ENCODE assay signal across 9 cellular contexts in the genomic region with DNA sequence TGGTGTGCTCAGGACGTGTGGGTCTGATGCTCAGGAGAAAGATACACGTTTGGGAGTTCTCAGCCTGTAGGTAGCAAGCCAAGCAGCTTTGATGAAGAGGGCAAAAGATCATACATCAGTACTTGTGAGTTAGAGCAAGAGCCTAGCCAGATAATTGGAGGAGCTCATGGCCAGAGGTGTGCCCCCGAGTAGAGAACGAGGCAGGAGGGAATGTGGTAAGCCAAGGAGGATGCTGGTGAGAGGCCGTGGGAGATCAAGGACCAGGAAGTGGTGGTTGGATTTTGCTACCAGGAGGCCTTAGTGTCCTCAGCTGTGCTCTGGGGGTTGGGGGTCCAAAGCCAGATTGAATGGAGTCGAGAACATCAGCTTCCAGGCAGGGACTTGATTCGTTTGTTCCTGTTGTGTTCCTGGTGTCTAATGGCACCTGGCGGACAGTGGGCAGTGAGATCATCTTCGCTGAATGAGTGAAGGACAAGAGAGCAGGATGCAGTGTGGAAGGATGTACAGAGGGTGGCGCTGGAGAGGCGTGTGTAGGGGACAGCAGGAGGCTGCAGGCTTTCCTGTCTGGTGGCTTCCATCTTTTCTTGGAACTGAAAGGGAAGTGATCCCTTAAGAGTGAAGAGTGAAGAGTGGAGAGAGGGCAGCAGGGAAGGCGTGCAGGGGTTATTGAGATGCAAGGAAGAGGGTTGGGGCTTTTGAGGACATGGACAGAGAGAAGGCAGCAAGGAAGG. TPM values are rescaled to one million over a fixed set of nuclear protein-coding genes. Genes with fewer than 3 reads are reported as not detected.
DNase-seq lines count a peak whose midpoint lies in the region; ATAC-seq, FAIRE-seq and TF ChIP-seq lines count a peak whose summit lies in the region.
"Had no signal": no experiment of that assay in that cellular context is flagged by ENCODE, and none has a peak within 500 bp of the region (broad histone marks: within the 10 kb centered on the region; RNA-seq: fewer than 3 reads in every experiment).

No MANE protein-coding gene starts in this region.

- H3K4me1 ChIP-seq in SJCRH30 (no peaks in the 10 kb centered on the region), endothelial cell of umbilical vein (ENCODE audit: control insufficient read depth, extremely low read depth, insufficient read depth, low read length) (no peaks in the 10 kb centered on the region)

- intact Hi-C loops in endothelial cell of umbilical vein (cut with micrococcal nuclease): no loop called here

- TF ChIP-seq CTCF in endothelial cell of umbilical vein (IDR thresholded peaks at IDR 0.05; ENCODE audit: extremely low read depth in 1 of 2, insufficient read depth in 1 of 2, low read depth in 1 of 2, low read length in 2 of 2) (peak; percentile 39 to 65), neural crest cell (conservative IDR thresholded peaks at IDR 0.05) (peak; percentile 54)

- H3K36me3 ChIP-seq in SJCRH30 (peaks cover 8% of the 10 kb centered on the region; the same call in 1 of the 2 replicates), endothelial cell of umbilical vein (ENCODE audit: control insufficient read depth in 2 of 2, extremely low read depth in 1 of 2, insufficient read depth in 2 of 2, low read length in 2 of 2) (peaks cover 6 to 31% of the 10 kb centered on the region in 2 experiments)

- peak; percentile 76 for FAIRE-seq in endothelial cell of umbilical vein (lab: Jason Lieb, UNC)

- peak overlapping the region; percentile 37 for H3K27ac Mint-ChIP-seq in neural crest cell (ENCODE audit: unreplicated experiment)

- no peak for TF ChIP-seq POLR2A in endothelial cell of umbilical vein (IDR thresholded peaks at IDR 0.05; ENCODE audit: low read depth, low read length)

- dilution Hi-C loops in endothelial cell of umbilical vein (cut with MboI; ENCODE audit: extremely low pct_ligation_motif_present, low sequenced_read_pairs): no loop called here

- peaks cover 5% of the 10 kb centered on the region for H3K4me1 Mint-ChIP-seq in neural crest cell

- no peak for ATAC-seq in GM21737 (IDR thresholded peaks at IDR 0.05; ENCODE audit: unreplicated experiment)

- H2AFZ ChIP-seq in endothelial cell of umbilical vein (ENCODE audit: low read depth, low read length): no peak overlapping the region

- H3K27me3 Mint-ChIP-seq in neural crest cell (ENCODE audit: low read depth): no peaks in the 10 kb centered on the region

- no peaks in the 10 kb centered on the region for H3K27me3 ChIP-seq in SJCRH30
- no peaks in the 10 kb centered on the region for H3K27me3 ChIP-seq in endothelial cell of umbilical vein (ENCODE audit: control insufficient read depth in 2 of 2, insufficient read depth in 2 of 2, low read length in 2 of 2)

- no peaks in the 10 kb centered on the region for H3K9me3 Mint-ChIP-seq in neural crest cell

- H3K79me2 ChIP-seq in endothelial cell of umbilical vein (ENCODE audit: control insufficient read depth, insufficient read depth, low read length): no peaks in the 10 kb centered on the region

- POLR2A ChIA-PET in HEK293T (lab: Yijun Ruan, JAX) (interaction anchor here (1.3 to 1.4 kb wide), 2 partner anchors 10 to 60 kb away, joined by 4 read pairs; no protein-coding TSS in a partner anchor), endothelial cell of umbilical vein (lab: Charles Lee) (no interaction called here)

- DNase-seq in COLO668 (lab: John Stamatoyannopoulos, UW; ENCODE audit: unreplicated experiment) (peak; percentile 53), HEK293T (ENCODE audit: extremely low spot score) (peak; percentile 83), SJCRH30 (peak; percentile 59 to 66), endothelial cell of umbilical vein (ENCODE audit: low read depth, low spot score) (peak; percentile 56), neural crest cell (ENCODE audit: low read depth, low spot score) (peak; percentile 45), NK-92 (lab: John Stamatoyannopoulos, UW; ENCODE audit: unreplicated experiment) (no peak), T1000 (lab: John Stamatoyannopoulos, UW) (no peak)
- DNase-seq: left cardiac atrium had no signal

- H4K20me1 ChIP-seq in endothelial cell of umbilical vein (replicated peaks; ENCODE audit: control insufficient read depth, extremely low read depth, insufficient read depth, low read length): no peaks in the 10 kb centered on the region

- H3K9me3 ChIP-seq in SJCRH30 (replicated peaks) (no peaks in the 10 kb centered on the region), endothelial cell of umbilical vein (replicated peaks; ENCODE audit: control insufficient read depth, insufficient read depth, low read length) (no peaks in the 10 kb centered on the region)

- H3K4me3 ChIP-seq in SJCRH30 (no peak overlapping the region), endothelial cell of umbilical vein (replicated peaks in 1 of 3; ENCODE audit: insufficient read depth in 1 of 3, low read depth in 1 of 3, low read length in 3 of 3) (no peak overlapping the region)

- H3K4me2 ChIP-seq in endothelial cell of umbilical vein (ENCODE audit: insufficient read depth, low read length): no peak overlapping the region

- H3K9ac ChIP-seq in endothelial cell of umbilical vein (replicated peaks; ENCODE audit: extremely low read depth, insufficient read depth, low read length): no peak overlapping the region

- CTCF ChIA-PET in HEK293T (lab: Yijun Ruan, JAX) (interaction anchor here (0.6 to 1.7 kb wide), 5 partner anchors 9 to 908 kb away, joined by 3 to 5 read pairs (median 4); no protein-coding TSS in a partner anchor), endothelial cell of umbilical vein (lab: Charles Lee) (interaction anchor here (0.5 to 2.6 kb wide), 5 partner anchors 19 to 934 kb away, joined by 3 to 7 read pairs (median 4); no protein-coding TSS in a partner anchor)

- H3K27ac ChIP-seq in SJCRH30 (no peak overlapping the region), endothelial cell of umbilical vein (ENCODE audit: insufficient read depth, low read depth, low read length) (no peak overlapping the region)

- no TSS peak for BruUV-seq in endothelial cell of umbilical vein (replicated peaks; lab: Mats Ljungman, UMichigan)

- peaks cover 10% of the 10 kb centered on the region for H3K36me3 Mint-ChIP-seq in neural crest cell (ENCODE audit: low read depth)

- peak overlapping the region; percentile 0 for H3K4me3 Mint-ChIP-seq in neural crest cell

- H3K9me1 ChIP-seq in endothelial cell of umbilical vein (replicated peaks; ENCODE audit: control insufficient read depth, extremely low read depth, insufficient read depth, low read length): no peaks in the 10 kb centered on the region

RNA-seq across cellular contexts. Expression of a gene that starts 11.6 kb away (rescaled TPM):
- total RNA-seq in SJCRH30 (2014; rRNA removed; shearing (Covaris generic)): 14.2 and 14.4 TPM in 2 replicates
- total RNA-seq in endothelial cell of umbilical vein (37.3 and 38.0 TPM in 2 replicates), neural crest cell (78.1 and 84.7 TPM in 2 replicates)
- polyA plus RNA-seq in endothelial cell of umbilical vein: 22.1 and 29.5 TPM in 2 replicates
- 13.4 and 18.6 TPM in 2 replicates for polyA plus RNA-seq in endothelial cell of umbilical vein (2011; cell fraction: cytosol; rRNA removed)
- 31.4 and 32.2 TPM in 2 replicates for polyA plus RNA-seq in endothelial cell of umbilical vein (2011; cell fraction: nucleus; rRNA removed)
- polyA plus RNA-seq in endothelial cell of umbilical vein (2012): 17.7 and 23.7 TPM in 2 replicates
- 11.8 and 14.3 TPM in 2 replicates for polyA minus RNA-seq in endothelial cell of umbilical vein
- polyA minus RNA-seq in endothelial cell of umbilical vein (2011; cell fraction: cytosol; rRNA and poly(A)+ RNA removed): 12.2 TPM
- polyA minus RNA-seq in endothelial cell of umbilical vein (2011; cell fraction: nucleus; rRNA and poly(A)+ RNA removed): 6.3 and 13.9 TPM in 2 replicates

RNA-seq across cellular contexts. Expression of a gene that starts 13.9 kb away (rescaled TPM):
- 4.0 and 7.0 TPM in 2 replicates for total RNA-seq in SJCRH30 (2014; rRNA removed; shearing (Covaris generic))
- total RNA-seq in endothelial cell of umbilical vein: 17.0 and 17.6 TPM in 2 replicates
- polyA plus RNA-seq in endothelial cell of umbilical vein: 25.4 and 33.9 TPM in 2 replicates
- 15.8 and 17.9 TPM in 2 replicates for polyA plus RNA-seq in endothelial cell of umbilical vein (2011; cell fraction: cytosol; rRNA removed)
- 9.4 and 10.3 TPM in 2 replicates for polyA plus RNA-seq in endothelial cell of umbilical vein (2011; cell fraction: nucleus; rRNA removed)
- 6.0 and 7.1 TPM in 2 replicates for polyA plus RNA-seq in endothelial cell of umbilical vein (2012)
- 18.3 and 23.1 TPM in 2 replicates for polyA minus RNA-seq in endothelial cell of umbilical vein
- 6.0 TPM for polyA minus RNA-seq in endothelial cell of umbilical vein (2011; cell fraction: cytosol; rRNA and poly(A)+ RNA removed)
- polyA minus RNA-seq in endothelial cell of umbilical vein (2011; cell fraction: nucleus; rRNA and poly(A)+ RNA removed): 6.1 and 6.9 TPM in 2 replicates
- total RNA-seq in neural crest cell: 7.7 and 8.0 TPM in 2 replicates

RNA-seq across cellular contexts. Expression of a gene that starts 22.6 kb away (rescaled TPM):
- 8.9 TPM in 2 replicates for total RNA-seq in SJCRH30 (2014; rRNA removed; shearing (Covaris generic))
- total RNA-seq in endothelial cell of umbilical vein: 21.3 and 25.6 TPM in 2 replicates
- 3.4 and 3.5 TPM in 2 replicates for polyA plus RNA-seq in endothelial cell of umbilical vein
- 4.5 and 4.9 TPM in 2 replicates for polyA plus RNA-seq in endothelial cell of umbilical vein (2011; cell fraction: cytosol; rRNA removed)
- polyA plus RNA-seq in endothelial cell of umbilical vein (2011; cell fraction: nucleus; rRNA removed): 14.1 and 16.1 TPM in 2 replicates
- polyA plus RNA-seq in endothelial cell of umbilical vein (2012): 12.3 and 20.5 TPM in 2 replicates
- 4.2 and 8.2 TPM in 2 replicates for polyA minus RNA-seq in endothelial cell of umbilical vein
- polyA minus RNA-seq in endothelial cell of umbilical vein (2011; cell fraction: cytosol; rRNA and poly(A)+ RNA removed): 7.9 TPM
- polyA minus RNA-seq in endothelial cell of umbilical vein (2011; cell fraction: nucleus; rRNA and poly(A)+ RNA removed): 7.6 and 11.5 TPM in 2 replicates
- 33.4 and 35.2 TPM in 2 replicates for total RNA-seq in neural crest cell

RNA-seq across cellular contexts. Expression of a gene that starts 38.6 kb away (rescaled TPM):
- total RNA-seq in SJCRH30 (2014; rRNA removed; shearing (Covaris generic)): 1.3 and 1.4 TPM in 2 replicates
- total RNA-seq in endothelial cell of umbilical vein: 1.4 and 1.5 TPM in 2 replicates
- 4.3 and 4.7 TPM in 2 replicates for polyA plus RNA-seq in endothelial cell of umbilical vein
- polyA plus RNA-seq in endothelial cell of umbilical vein (2011; cell fraction: cytosol; rRNA removed): 1.7 and 2.5 TPM in 2 replicates
- 0.66 and 1.2 TPM in 2 replicates for polyA plus RNA-seq in endothelial cell of umbilical vein (2011; cell fraction: nucleus; rRNA removed)
- polyA plus RNA-seq in endothelial cell of umbilical vein (2012): 0.43 and 0.98 TPM in 2 replicates
- 2.1 and 3.7 TPM in 2 replicates for polyA minus RNA-seq in endothelial cell of umbilical vein
- polyA minus RNA-seq in endothelial cell of umbilical vein (2011; cell fraction: cytosol; rRNA and poly(A)+ RNA removed): not detected
- polyA minus RNA-seq in endothelial cell of umbilical vein (2011; cell fraction: nucleus; rRNA and poly(A)+ RNA removed): 0.53 and 1.1 TPM in 2 replicates
- 1.6 and 2.6 TPM in 2 replicates for total RNA-seq in neural crest cell

RNA-seq across cellular contexts. Expression of a gene that starts 41.1 kb away (rescaled TPM):
- 28.1 and 30.3 TPM in 2 replicates for total RNA-seq in SJCRH30 (2014; rRNA removed; shearing (Covaris generic))
- total RNA-seq in endothelial cell of umbilical vein (38.3 and 39.5 TPM in 2 replicates), neural crest cell (35.9 and 38.4 TPM in 2 replicates)
- polyA plus RNA-seq in endothelial cell of umbilical vein: 30.2 and 33.7 TPM in 2 replicates
- 27.0 and 36.1 TPM in 2 replicates for polyA plus RNA-seq in endothelial cell of umbilical vein (2011; cell fraction: cytosol; rRNA removed)
- 11.3 and 11.4 TPM in 2 replicates for polyA plus RNA-seq in endothelial cell of umbilical vein (2011; cell fraction: nucleus; rRNA removed)
- polyA plus RNA-seq in endothelial cell of umbilical vein (2012): 23.6 and 29.3 TPM in 2 replicates
- polyA minus RNA-seq in endothelial cell of umbilical vein: 5.5 and 7.4 TPM in 2 replicates
- 5.9 TPM for polyA minus RNA-seq in endothelial cell of umbilical vein (2011; cell fraction: cytosol; rRNA and poly(A)+ RNA removed)
- 3.4 and 5.7 TPM in 2 replicates for polyA minus RNA-seq in endothelial cell of umbilical vein (2011; cell fraction: nucleus; rRNA and poly(A)+ RNA removed)

Comparison
In these comparisons a context has a peak if more than half of its experiments do, and no peak if none do; other contexts are left out.
1. DNase-seq: peak in COLO668 (single experiment), HEK293T (single experiment), SJCRH30 (2 of 2), endothelial cell of umbilical vein (single experiment) and neural crest cell (single experiment); none in NK-92 (single experiment) and T1000 (single experiment).